ENCODE assay signal across 17 cellular contexts in genomic region chr16:57541754-57542435, GRCh38. TPM values are rescaled to one million over a fixed set of nuclear protein-coding genes. Genes with fewer than 3 reads are reported as not detected.
DNase-seq lines count a peak whose midpoint lies in the region; ATAC-seq and TF ChIP-seq lines count a peak whose summit lies in the region.
"Had no signal": no experiment of that assay in that cellular context is flagged by ENCODE, and none has a peak within 500 bp of the region (broad histone marks: within the 10 kb centered on the region; RNA-seq: fewer than 3 reads in every experiment).

No MANE protein-coding gene starts in this region.

- WGBS in psoas muscle, 3 donors: 65 to 78% (median 74%) methylated on average over 4 of the region's 4 CpGs

- ATAC-seq in activated naive CD8-positive, alpha-beta T cell treated with anti-CD3 and anti-CD28 coated beads, Interleukin-2, amount 50 U/mL, for 24 hours: no peak
- no peak for ATAC-seq in psoas muscle
- ATAC-seq: gastroesophageal sphincter had no signal

- H3K27me3 Mint-ChIP-seq in activated naive CD8-positive, alpha-beta T cell treated with anti-CD3 and anti-CD28 coated beads, Interleukin-2, amount 50 U/mL, for 24 hours: no peaks in the 10 kb centered on the region
- H3K27me3 Mint-ChIP-seq in osteocyte (ENCODE audit: unreplicated experiment): peaks cover 11% of the 10 kb centered on the region

- intact Hi-C loops in psoas muscle (cut with DNase I): no loop called here

- TF ChIP-seq CTCF in GM06990 (IDR thresholded peaks at IDR 0.05; ENCODE audit: insufficient read depth, low read length, poor library complexity, severe bottlenecking) (no peak), KMS-11 (conservative IDR thresholded peaks at IDR 0.05; ENCODE audit: low read depth, low read length) (no peak), osteocyte (IDR thresholded peaks at IDR 0.05) (no peak), psoas muscle (IDR thresholded peaks at IDR 0.05) (no peak), GM20000 (IDR thresholded peaks at IDR 0.05; ENCODE audit: extremely low read depth, missing control alignments) (no peak)

- H3K27me3 ChIP-seq in GM06990 (replicated peaks; ENCODE audit: control insufficient read depth, insufficient read depth, low read length): no peaks in the 10 kb centered on the region
- no peaks in the 10 kb centered on the region for H3K27me3 ChIP-seq in KMS-11 (ENCODE audit: insufficient read depth, low read depth)
- no peaks in the 10 kb centered on the region for H3K27me3 ChIP-seq in psoas muscle (ENCODE audit: insufficient read depth in 3 of 3, low read length in 2 of 3)
- H3K27me3 ChIP-seq: ascending aorta had no signal

- no peaks in the 10 kb centered on the region for H3K36me3 Mint-ChIP-seq in activated naive CD8-positive, alpha-beta T cell treated with anti-CD3 and anti-CD28 coated beads, Interleukin-2, amount 50 U/mL, for 24 hours (ENCODE audit: low read depth)
- no peaks in the 10 kb centered on the region for H3K36me3 Mint-ChIP-seq in osteocyte (ENCODE audit: unreplicated experiment)

- H3K36me3 ChIP-seq in GM06990 (ENCODE audit: control insufficient read depth, insufficient read depth, low read length): peaks cover 2% of the 10 kb centered on the region
- H3K36me3 ChIP-seq in KMS-11 (ENCODE audit: insufficient read depth): no peaks in the 10 kb centered on the region
- H3K36me3 ChIP-seq in psoas muscle (ENCODE audit: insufficient read depth in 1 of 2, low read depth in 1 of 2): no peaks in the 10 kb centered on the region
- H3K36me3 ChIP-seq: ascending aorta, gastroesophageal sphincter, left lung had no signal

- H3K9ac ChIP-seq in KMS-11: no peak overlapping the region

- H3K4me1 Mint-ChIP-seq in activated naive CD8-positive, alpha-beta T cell treated with anti-CD3 and anti-CD28 coated beads, Interleukin-2, amount 50 U/mL, for 24 hours: peaks cover 79% of the 10 kb centered on the region
- peaks cover 20% of the 10 kb centered on the region for H3K4me1 Mint-ChIP-seq in osteocyte (ENCODE audit: unreplicated experiment)

- H3K4me3 ChIP-seq in GM06990 (replicated peaks; ENCODE audit: low read depth, low read length): peak overlapping the region; percentile 70
- H3K4me3 ChIP-seq in KMS-11 (IDR thresholded peaks at IDR 0.05; ENCODE audit: insufficient read depth, low read depth, low read length): no peak overlapping the region
- no peak overlapping the region for H3K4me3 ChIP-seq in psoas muscle
- H3K4me3 ChIP-seq: gastroesophageal sphincter, left lung had no signal

- H3K9me3 Mint-ChIP-seq in activated naive CD8-positive, alpha-beta T cell treated with anti-CD3 and anti-CD28 coated beads, Interleukin-2, amount 50 U/mL, for 24 hours: no peaks in the 10 kb centered on the region
- no peaks in the 10 kb centered on the region for H3K9me3 Mint-ChIP-seq in osteocyte (ENCODE audit: unreplicated experiment)

- H4K20me1 ChIP-seq in KMS-11 (ENCODE audit: insufficient read depth): no peaks in the 10 kb centered on the region

- H3K27ac ChIP-seq in KMS-11 (no peak overlapping the region), psoas muscle (no peak overlapping the region)
- H3K27ac ChIP-seq: ascending aorta, gastroesophageal sphincter, left lung had no signal

- peak overlapping the region; percentile 73 for H3K4me3 Mint-ChIP-seq in activated naive CD8-positive, alpha-beta T cell treated with anti-CD3 and anti-CD28 coated beads, Interleukin-2, amount 50 U/mL, for 24 hours
- no peak overlapping the region for H3K4me3 Mint-ChIP-seq in osteocyte (ENCODE audit: unreplicated experiment)

- H3K9me3 ChIP-seq in psoas muscle: no peaks in the 10 kb centered on the region
- H3K9me3 ChIP-seq: ascending aorta, gastroesophageal sphincter, left lung had no signal

- H3K4me1 ChIP-seq in KMS-11 (ENCODE audit: low read depth, poor library complexity, severe bottlenecking) (peaks cover 94% of the 10 kb centered on the region), psoas muscle (peaks cover 1% of the 10 kb centered on the region)
- H3K4me1 ChIP-seq: ascending aorta had no signal

- DNase-seq in GM06990 (ENCODE audit: extremely low read depth, insufficient read length) (no peak), osteocyte (ENCODE audit: extremely low spot score, unreplicated experiment) (peak; percentile 72), psoas muscle (no peak), hepatic stellate cell (ENCODE audit: low spot score) (no peak), GM20000 (ENCODE audit: low spot score) (no peak), NCI-H1105 treated with DMSO at 0.1 percent for 48 hours (lab: John Stamatoyannopoulos, UW) (no peak)
- DNase-seq in activated naive CD8-positive, alpha-beta T cell treated with anti-CD3 and anti-CD28 coated beads, Interleukin-2, amount 50 U/mL, for 24 hours: no peak
- DNase-seq: activated CD4-positive, alpha-beta T cell treated with anti-CD3 and anti-CD28 coated beads, Interleukin-2, amount 50 U/mL, for 1 hour; DMS53; left lung; NCI-H1092; NCI-H526; stimulated activated CD4-positive, alpha-beta T cell treated with anti-CD3 and anti-CD28 coated beads, Interleukin-2, amount 100 ng/mL, for 24 hours had no signal

- no peaks in the 10 kb centered on the region for H3K79me2 ChIP-seq in KMS-11 (ENCODE audit: insufficient read depth, low read depth)

- no peak overlapping the region for H2AFZ ChIP-seq in KMS-11 (ENCODE audit: low read depth)

- peak overlapping the region; percentile 25; the same call in 1 of the 2 replicates for H3K4me2 ChIP-seq in KMS-11

- H3K27ac Mint-ChIP-seq in activated naive CD8-positive, alpha-beta T cell treated with anti-CD3 and anti-CD28 coated beads, Interleukin-2, amount 50 U/mL, for 24 hours: no peak overlapping the region
- H3K27ac Mint-ChIP-seq in osteocyte (ENCODE audit: unreplicated experiment): no peak overlapping the region

RNA-seq across cellular contexts. Expression of gene ADGRG5, which starts 0.5 kb away (rescaled TPM):
- total RNA-seq in osteocyte (not detected in 2 replicates), psoas muscle (under 1 TPM in 3 of 4 donors, not detected in 1; 0.11 to 0.37 (median 0.19) TPM)
- polyA plus RNA-seq in psoas muscle: under 1 TPM in 1 of 3 donors, not detected in 2; 0.05 TPM
- total RNA-seq: ascending aorta, SK-MEL-5 had no signal

RNA-seq across cellular contexts. Expression of gene CCDC102A, which starts 5.5 kb away (rescaled TPM):
- total RNA-seq in osteocyte: 17.2 and 18.8 TPM in 2 replicates
- 1 to 10 TPM; 1.2 to 2.4 (median 1.9) TPM for total RNA-seq in psoas muscle
- polyA plus RNA-seq in psoas muscle: 1 to 10 TPM in 2 of 3 donors, under 1 TPM in 1; 0.95 to 2.1 (median 1.2) TPM

RNA-seq across cellular contexts. Expression of gene DOK4, which starts 55.6 kb away (rescaled TPM):
- 22.5 and 24.4 TPM in 2 replicates for total RNA-seq in osteocyte
- 1 to 10 TPM; 1.5 to 4.3 (median 2.4) TPM for total RNA-seq in psoas muscle
- polyA plus RNA-seq in psoas muscle: 1 to 10 TPM; 1.3 to 2.2 (median 1.5) TPM
